ENCODE assay signal across 9 cellular contexts in genomic region chr3:156160653-156161052, GRCh38. TPM values are rescaled to one million over a fixed set of nuclear protein-coding genes. Genes with fewer than 3 reads are reported as not detected.
A peak's percentile ranks its signal among the peaks of the same experiment; 100 is the strongest.
DNase-seq lines count a peak whose midpoint lies in the region; ATAC-seq and TF ChIP-seq lines count a peak whose summit lies in the region.
"Had no signal": no experiment of that assay in that cellular context is flagged by ENCODE, and none has a peak within 500 bp of the region (broad histone marks: within the 10 kb centered on the region; RNA-seq: fewer than 3 reads in every experiment).

No MANE protein-coding gene starts in this region.

- POLR2A ChIA-PET in activated B cell treated with CpG ODN at 0.5 μM for 24 hours (lab: Charles Lee), result no interaction called here

- no peaks in the 10 kb centered on the region for H3K4me1 ChIP-seq in prostate gland (replicated peaks)

- no peak for TF ChIP-seq POLR2A in prostate gland (IDR thresholded peaks at IDR 0.05)

- no peak overlapping the region for H3K4me3 ChIP-seq in prostate gland

- ATAC-seq in activated CD8-positive, alpha-beta memory T cell treated with anti-CD3 and anti-CD28 coated beads, Interleukin-2, amount 10 ng/mL, durations not matched to agents 7 days and 5 days, result peak; percentile 80
- peak; percentile 66 for ATAC-seq in HG03039 (IDR thresholded peaks at IDR 0.05; ENCODE audit: unreplicated experiment)
- no peak for ATAC-seq in activated B cell treated with CpG ODN at 0.5 μM for 24 hours (ENCODE audit: low read depth)
- ATAC-seq in stimulated activated naive B cell treated with anti-CD40 and anti-IgM and Interleukin-4, amounts not matched to agents 10 μg/mL and 1 μg/mL and 100 μg/mL, for 72 hours (replicated peaks), result peak; percentile 54 to 73

- WGBS in prostate gland, result 39% methylated on average over 3 of the region's 3 CpGs

- DNase-seq in activated CD8-positive, alpha-beta memory T cell treated with anti-CD3 and anti-CD28 coated beads, Interleukin-2, amount 10 ng/mL, durations not matched to agents 7 days and 5 days, result no peak
- no peak for DNase-seq in activated CD8-positive, alpha-beta memory T cell treated with anti-CD3 and anti-CD28 coated beads for 24 hours
- no peak for DNase-seq in activated B cell treated with CpG ODN at 0.5 μM for 24 hours
- DNase-seq in stimulated activated naive B cell treated with anti-CD40 and anti-IgM and Interleukin-4, amounts not matched to agents 10 μg/mL and 1 μg/mL and 100 μg/mL, for 72 hours, result no peak
- DNase-seq in H4 (ENCODE audit: low spot score), result no peak
- DNase-seq in NCI-H2196 (lab: John Stamatoyannopoulos, UW; ENCODE audit: unreplicated experiment), result no peak
- no peak for DNase-seq in prostate gland (ENCODE audit: low spot score)

- H3K27me3 ChIP-seq in prostate gland (replicated peaks; ENCODE audit: insufficient read depth), result no peaks in the 10 kb centered on the region

- peak overlapping the region; percentile 43 for H3K4me3 Mint-ChIP-seq in activated CD8-positive, alpha-beta memory T cell treated with anti-CD3 and anti-CD28 coated beads, Interleukin-2, amount 10 ng/mL, durations not matched to agents 7 days and 5 days
- H3K4me3 Mint-ChIP-seq in activated B cell treated with CpG ODN at 0.5 μM for 24 hours, result peak overlapping the region; percentile 21
- peak overlapping the region in 1 of 2 donors; percentile 0 for H3K4me3 Mint-ChIP-seq in stimulated activated naive B cell treated with anti-CD40 and anti-IgM and Interleukin-4, amounts not matched to agents 10 μg/mL and 1 μg/mL and 100 μg/mL, for 72 hours

- no peak overlapping the region for H3K27ac ChIP-seq in prostate gland

- no peaks in the 10 kb centered on the region for H3K9me3 ChIP-seq in prostate gland

- peaks cover 5% of the 10 kb centered on the region for H3K27me3 Mint-ChIP-seq in activated CD8-positive, alpha-beta memory T cell treated with anti-CD3 and anti-CD28 coated beads, Interleukin-2, amount 10 ng/mL, durations not matched to agents 7 days and 5 days
- no peaks in the 10 kb centered on the region for H3K27me3 Mint-ChIP-seq in activated B cell treated with CpG ODN at 0.5 μM for 24 hours
- no peaks in the 10 kb centered on the region for H3K27me3 Mint-ChIP-seq in stimulated activated naive B cell treated with anti-CD40 and anti-IgM and Interleukin-4, amounts not matched to agents 10 μg/mL and 1 μg/mL and 100 μg/mL, for 72 hours

- CTCF ChIA-PET in activated CD8-positive, alpha-beta memory T cell treated with anti-CD3 and anti-CD28 coated beads, Interleukin-2, amount 10 ng/mL, durations not matched to agents 7 days and 5 days (lab: Charles Lee), result interaction anchor here (0.8 to 1.5 kb wide), 3 partner anchors 9 to 976 kb away, joined by 3 to 12 read pairs (median 3); no protein-coding TSS in a partner anchor
- CTCF ChIA-PET in activated B cell treated with CpG ODN at 0.5 μM for 24 hours (lab: Charles Lee), result interaction anchor here (0.6 kb wide), 1 partner anchor 10 kb away, joined by 4 read pairs; no protein-coding TSS in a partner anchor

- H3K27ac Mint-ChIP-seq in activated CD8-positive, alpha-beta memory T cell treated with anti-CD3 and anti-CD28 coated beads, Interleukin-2, amount 10 ng/mL, durations not matched to agents 7 days and 5 days, result peak overlapping the region; percentile 48
- H3K27ac Mint-ChIP-seq in activated B cell treated with CpG ODN at 0.5 μM for 24 hours, result peak overlapping the region; percentile 13
- no peak overlapping the region for H3K27ac Mint-ChIP-seq in stimulated activated naive B cell treated with anti-CD40 and anti-IgM and Interleukin-4, amounts not matched to agents 10 μg/mL and 1 μg/mL and 100 μg/mL, for 72 hours
- H3K27ac Mint-ChIP-seq: CD14-positive monocyte had no signal

- TF ChIP-seq CTCF in activated B cell treated with CpG ODN at 0.5 μM for 24 hours (IDR thresholded peaks at IDR 0.05) (no peak), prostate gland (IDR thresholded peaks at IDR 0.05) (no peak)

- no peaks in the 10 kb centered on the region for H3K36me3 Mint-ChIP-seq in activated CD8-positive, alpha-beta memory T cell treated with anti-CD3 and anti-CD28 coated beads, Interleukin-2, amount 10 ng/mL, durations not matched to agents 7 days and 5 days
- H3K36me3 Mint-ChIP-seq in activated B cell treated with CpG ODN at 0.5 μM for 24 hours (ENCODE audit: low read depth), result no peaks in the 10 kb centered on the region
- peaks cover 0 to under 1% of the 10 kb centered on the region in 2 donors for H3K36me3 Mint-ChIP-seq in stimulated activated naive B cell treated with anti-CD40 and anti-IgM and Interleukin-4, amounts not matched to agents 10 μg/mL and 1 μg/mL and 100 μg/mL, for 72 hours
- H3K36me3 Mint-ChIP-seq: CD14-positive monocyte had no signal

- peaks cover under 1% of the 10 kb centered on the region for H3K9me3 Mint-ChIP-seq in activated CD8-positive, alpha-beta memory T cell treated with anti-CD3 and anti-CD28 coated beads, Interleukin-2, amount 10 ng/mL, durations not matched to agents 7 days and 5 days (ENCODE audit: low read depth)
- peaks cover under 1% of the 10 kb centered on the region for H3K9me3 Mint-ChIP-seq in activated B cell treated with CpG ODN at 0.5 μM for 24 hours
- peaks cover under 1 to 1% of the 10 kb centered on the region in 2 donors for H3K9me3 Mint-ChIP-seq in stimulated activated naive B cell treated with anti-CD40 and anti-IgM and Interleukin-4, amounts not matched to agents 10 μg/mL and 1 μg/mL and 100 μg/mL, for 72 hours

- peaks cover 16% of the 10 kb centered on the region for H3K4me1 Mint-ChIP-seq in activated CD8-positive, alpha-beta memory T cell treated with anti-CD3 and anti-CD28 coated beads, Interleukin-2, amount 10 ng/mL, durations not matched to agents 7 days and 5 days
- peaks cover 11% of the 10 kb centered on the region for H3K4me1 Mint-ChIP-seq in activated B cell treated with CpG ODN at 0.5 μM for 24 hours
- peaks cover 11 to 13% of the 10 kb centered on the region in 2 donors for H3K4me1 Mint-ChIP-seq in stimulated activated naive B cell treated with anti-CD40 and anti-IgM and Interleukin-4, amounts not matched to agents 10 μg/mL and 1 μg/mL and 100 μg/mL, for 72 hours

- intact Hi-C loops in activated B cell treated with CpG ODN at 0.5 μM for 24 hours (cut with micrococcal nuclease) (no loop called here), prostate gland (cut with DNase I) (no loop called here)

- no peaks in the 10 kb centered on the region for H3K36me3 ChIP-seq in prostate gland

RNA-seq across cellular contexts. Expression of gene KCNAB1, which starts 40.3 kb away (rescaled TPM):
- under 1 TPM in 1 of 2 experiments, not detected in 1; 0.19 TPM for total RNA-seq in activated CD8-positive, alpha-beta memory T cell treated with anti-CD3 and anti-CD28 coated beads, Interleukin-2, amount 10 ng/mL, durations not matched to agents 7 days and 5 days
- not detected in 2 replicates for total RNA-seq in activated B cell treated with CpG ODN at 0.5 μM for 24 hours
- total RNA-seq in H4 (2014; rRNA removed; shearing (Covaris generic)), result 0.10 and 0.33 TPM in 2 replicates
- total RNA-seq in prostate gland, result 1 to 10 TPM; 5.2 to 9.5 TPM
